6 cellular contexts compared by ENCODE assay signal in genomic region chr22:24263479-24263878, GRCh38. TPM values are rescaled to one million over a fixed set of nuclear protein-coding genes. Genes with fewer than 3 reads are reported as not detected.
"Had no signal": no experiment of that assay in that cellular context is flagged by ENCODE, and none has a peak within 500 bp of the region (broad histone marks: within the 10 kb centered on the region; RNA-seq: fewer than 3 reads in every experiment).

No MANE protein-coding gene starts in this region.

RNA-seq across cellular contexts. Expression of gene GGT5, which starts 18.6 kb away (rescaled TPM):
- total RNA-seq: activated CD8-positive, alpha-beta memory T cell treated with anti-CD3 and anti-CD28 coated beads for 36 hours; activated CD8-positive, alpha-beta T cell treated with anti-CD3 and anti-CD28 coated beads for 36 hours; activated naive CD4-positive, alpha-beta T cell treated with anti-CD3 and anti-CD28 coated beads for 36 hours; activated naive CD8-positive, alpha-beta T cell treated with anti-CD3 and anti-CD28 coated beads for 36 hours; activated T-helper 1 cell treated with anti-CD3 and anti-CD28 coated beads, Interleukin-12 subunit alpha, Interleukin-12 subunit beta, Interleukin-2, Interleukin-4 antibody, amounts not matched to agents 30 ng/mL and 10 ng/mL and 1 ng/mL, durations not matched to agents 14 hours and 24 hours and 36 hours; foreskin keratinocyte had no signal
- polyA plus RNA-seq: foreskin keratinocyte had no signal
